2 cellular contexts compared by ENCODE assay signal in the genomic region with DNA sequence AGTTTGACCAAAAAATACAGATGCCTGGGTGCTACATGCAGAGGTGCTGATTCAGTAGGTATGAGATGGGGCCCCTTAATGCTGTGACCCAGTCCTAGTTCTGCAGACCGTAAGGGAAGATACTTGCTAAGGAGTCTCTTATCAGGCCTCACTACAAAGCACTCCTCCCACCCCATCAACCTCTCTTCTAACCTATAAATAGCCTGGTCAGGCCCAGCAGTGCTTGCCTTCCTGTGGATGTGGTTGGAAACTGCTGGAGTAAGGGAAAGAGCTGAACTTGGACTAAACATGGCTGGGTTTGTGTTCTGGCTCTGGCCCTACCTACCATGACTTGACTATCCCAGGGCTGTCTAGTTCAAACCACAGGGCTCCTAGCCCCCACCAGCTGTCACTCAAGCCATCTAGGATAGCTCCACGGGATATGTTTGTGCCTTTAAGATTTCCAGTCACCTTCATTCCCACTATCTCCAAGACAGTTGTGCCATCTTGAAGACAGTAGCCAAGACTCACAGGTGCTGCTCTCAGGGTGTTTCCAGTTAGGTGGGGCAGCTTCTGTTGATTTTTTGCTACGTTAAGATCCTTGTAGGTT.
TF ChIP-seq lines count a peak whose summit lies in the region.

No MANE protein-coding gene starts in this region.

TF ChIP-seq in IMR-90, 13 proteins besides CTCF, POLR2A, EP300 and RAD21:
- TF ChIP-seq BHLHE40 (IDR thresholded peaks at IDR 0.05; ENCODE audit: low read depth, low read length) (no peak), RFX5 (IDR thresholded peaks at IDR 0.05; ENCODE audit: low read depth, low read length) (no peak), SMC3 (IDR thresholded peaks at IDR 0.05; ENCODE audit: low read depth, low read length) (no peak)

TF ChIP-seq in K562, 482 proteins besides CTCF, POLR2A, EP300 and RAD21 (continues in another document):
- TF ChIP-seq, protein P1, sequence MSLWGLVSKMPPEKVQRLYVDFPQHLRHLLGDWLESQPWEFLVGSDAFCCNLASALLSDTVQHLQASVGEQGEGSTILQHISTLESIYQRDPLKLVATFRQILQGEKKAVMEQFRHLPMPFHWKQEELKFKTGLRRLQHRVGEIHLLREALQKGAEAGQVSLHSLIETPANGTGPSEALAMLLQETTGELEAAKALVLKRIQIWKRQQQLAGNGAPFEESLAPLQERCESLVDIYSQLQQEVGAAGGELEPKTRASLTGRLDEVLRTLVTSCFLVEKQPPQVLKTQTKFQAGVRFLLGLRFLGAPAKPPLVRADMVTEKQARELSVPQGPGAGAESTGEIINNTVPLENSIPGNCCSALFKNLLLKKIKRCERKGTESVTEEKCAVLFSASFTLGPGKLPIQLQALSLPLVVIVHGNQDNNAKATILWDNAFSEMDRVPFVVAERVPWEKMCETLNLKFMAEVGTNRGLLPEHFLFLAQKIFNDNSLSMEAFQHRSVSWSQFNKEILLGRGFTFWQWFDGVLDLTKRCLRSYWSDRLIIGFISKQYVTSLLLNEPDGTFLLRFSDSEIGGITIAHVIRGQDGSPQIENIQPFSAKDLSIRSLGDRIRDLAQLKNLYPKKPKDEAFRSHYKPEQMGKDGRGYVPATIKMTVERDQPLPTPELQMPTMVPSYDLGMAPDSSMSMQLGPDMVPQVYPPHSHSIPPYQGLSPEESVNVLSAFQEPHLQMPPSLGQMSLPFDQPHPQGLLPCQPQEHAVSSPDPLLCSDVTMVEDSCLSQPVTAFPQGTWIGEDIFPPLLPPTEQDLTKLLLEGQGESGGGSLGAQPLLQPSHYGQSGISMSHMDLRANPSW (CRISPR knock-in tag; IDR thresholded peaks at IDR 0.05) = no peak
- TF ChIP-seq XRCC3 (IDR thresholded peaks at IDR 0.05) (no peak), ZBTB26 (CRISPR knock-in tag; IDR thresholded peaks at IDR 0.05) (no peak), DPF2 (IDR thresholded peaks at IDR 0.05) (peak; percentile 17; the same call in 1 of the 2 replicates), ZNF766 (CRISPR knock-in tag; conservative IDR thresholded peaks at IDR 0.05) (peak; percentile 81), HMBOX1 (IDR thresholded peaks at IDR 0.05) (peak; percentile 62), KAT8 (IDR thresholded peaks at IDR 0.05; ENCODE audit: low read depth) (no peak), MEF2A (IDR thresholded peaks at IDR 0.05; ENCODE audit: control insufficient read depth, low read depth, low read length) (peak; percentile 95), CTBP1 (IDR thresholded peaks at IDR 0.05; ENCODE audit: borderline replicate concordance) (peak; percentile 42; the same call in 1 of the 2 replicates), IFI16 (CRISPR knock-in tag; IDR thresholded peaks at IDR 0.05) (no peak), CBFA2T2 (conservative IDR thresholded peaks at IDR 0.05) (0 out of 2 replicates have a peak, but pooled peaks have one; percentile 31), PML (IDR thresholded peaks at IDR 0.05; ENCODE audit: low read length) (no peak), MEF2D (tag; conservative IDR thresholded peaks at IDR 0.05; ENCODE audit: low read depth) (peak; percentile 97), CREB1 (IDR thresholded peaks at IDR 0.05) (no peak), CREB1 (CRISPR knock-in tag; IDR thresholded peaks at IDR 0.05) (no peak), GABPA (tag; conservative IDR thresholded peaks at IDR 0.05; ENCODE audit: low read depth) (0 out of 2 replicates have a peak, but pooled peaks have one; percentile 44), CLOCK (CRISPR knock-in tag; IDR thresholded peaks at IDR 0.05; ENCODE audit: borderline replicate concordance) (no peak), ZFPM2 (CRISPR knock-in tag; IDR thresholded peaks at IDR 0.05) (no peak), TAF7 (tag; IDR thresholded peaks at IDR 0.05) (no peak), KDM1A (IDR thresholded peaks at IDR 0.05) (no peak), MAZ (CRISPR knock-in tag; conservative IDR thresholded peaks at IDR 0.05 in 1 of 2, IDR thresholded peaks at IDR 0.05 in 1 of 2) (peak; percentile 35 to 37; a peak in 1 of 4 replicates), BCOR (IDR thresholded peaks at IDR 0.05) (no peak), XRCC5 (IDR thresholded peaks at IDR 0.05; ENCODE audit: low read depth, low read length) (no peak), SRF (CRISPR knock-in tag; IDR thresholded peaks at IDR 0.05) (peak in 1 of 2 experiments; percentile 66; a peak in 2 of 4 replicates), SIN3A (IDR thresholded peaks at IDR 0.05; ENCODE audit: borderline replicate concordance in 2 of 2, control insufficient read depth in 1 of 2, low read depth in 2 of 2, low read length in 2 of 2) (no peak), L3MBTL2 (IDR thresholded peaks at IDR 0.05) (no peak), CREM (IDR thresholded peaks at IDR 0.05; ENCODE audit: low read depth) (no peak), PKNOX1 (IDR thresholded peaks at IDR 0.05) (peak; percentile 89), CBFA2T3 (IDR thresholded peaks at IDR 0.05) (peak; percentile 51; the same call in 1 of the 2 replicates), ZBED1 (IDR thresholded peaks at IDR 0.05) (no peak), RCOR1 (IDR thresholded peaks at IDR 0.05; ENCODE audit: borderline replicate concordance in 1 of 2, low read depth in 2 of 2, low read length in 2 of 2) (peak in 1 of 2 experiments; percentile 63; a peak in 2 of 4 replicates), CEBPZ (IDR thresholded peaks at IDR 0.05; ENCODE audit: borderline replicate concordance, low read depth, low read length) (no peak), TCF3 (CRISPR knock-in tag; IDR thresholded peaks at IDR 0.05) (peak; percentile 69)
- TF ChIP-seq, protein P2, sequence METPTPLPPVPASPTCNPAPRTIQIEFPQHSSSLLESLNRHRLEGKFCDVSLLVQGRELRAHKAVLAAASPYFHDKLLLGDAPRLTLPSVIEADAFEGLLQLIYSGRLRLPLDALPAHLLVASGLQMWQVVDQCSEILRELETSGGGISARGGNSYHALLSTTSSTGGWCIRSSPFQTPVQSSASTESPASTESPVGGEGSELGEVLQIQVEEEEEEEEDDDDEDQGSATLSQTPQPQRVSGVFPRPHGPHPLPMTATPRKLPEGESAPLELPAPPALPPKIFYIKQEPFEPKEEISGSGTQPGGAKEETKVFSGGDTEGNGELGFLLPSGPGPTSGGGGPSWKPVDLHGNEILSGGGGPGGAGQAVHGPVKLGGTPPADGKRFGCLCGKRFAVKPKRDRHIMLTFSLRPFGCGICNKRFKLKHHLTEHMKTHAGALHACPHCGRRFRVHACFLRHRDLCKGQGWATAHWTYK (CRISPR knock-in tag; IDR thresholded peaks at IDR 0.05) = no peak
- TF ChIP-seq, protein P3, sequence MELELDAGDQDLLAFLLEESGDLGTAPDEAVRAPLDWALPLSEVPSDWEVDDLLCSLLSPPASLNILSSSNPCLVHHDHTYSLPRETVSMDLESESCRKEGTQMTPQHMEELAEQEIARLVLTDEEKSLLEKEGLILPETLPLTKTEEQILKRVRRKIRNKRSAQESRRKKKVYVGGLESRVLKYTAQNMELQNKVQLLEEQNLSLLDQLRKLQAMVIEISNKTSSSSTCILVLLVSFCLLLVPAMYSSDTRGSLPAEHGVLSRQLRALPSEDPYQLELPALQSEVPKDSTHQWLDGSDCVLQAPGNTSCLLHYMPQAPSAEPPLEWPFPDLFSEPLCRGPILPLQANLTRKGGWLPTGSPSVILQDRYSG (tag; conservative IDR thresholded peaks at IDR 0.05; ENCODE audit: low read depth) = no peak
- TF ChIP-seq, protein P4, sequence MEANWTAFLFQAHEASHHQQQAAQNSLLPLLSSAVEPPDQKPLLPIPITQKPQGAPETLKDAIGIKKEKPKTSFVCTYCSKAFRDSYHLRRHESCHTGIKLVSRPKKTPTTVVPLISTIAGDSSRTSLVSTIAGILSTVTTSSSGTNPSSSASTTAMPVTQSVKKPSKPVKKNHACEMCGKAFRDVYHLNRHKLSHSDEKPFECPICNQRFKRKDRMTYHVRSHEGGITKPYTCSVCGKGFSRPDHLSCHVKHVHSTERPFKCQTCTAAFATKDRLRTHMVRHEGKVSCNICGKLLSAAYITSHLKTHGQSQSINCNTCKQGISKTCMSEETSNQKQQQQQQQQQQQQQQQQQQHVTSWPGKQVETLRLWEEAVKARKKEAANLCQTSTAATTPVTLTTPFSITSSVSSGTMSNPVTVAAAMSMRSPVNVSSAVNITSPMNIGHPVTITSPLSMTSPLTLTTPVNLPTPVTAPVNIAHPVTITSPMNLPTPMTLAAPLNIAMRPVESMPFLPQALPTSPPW (CRISPR knock-in tag; IDR thresholded peaks at IDR 0.05) = peak; percentile 30; the same call in 1 of the 2 replicates
- TF ChIP-seq, protein P5, sequence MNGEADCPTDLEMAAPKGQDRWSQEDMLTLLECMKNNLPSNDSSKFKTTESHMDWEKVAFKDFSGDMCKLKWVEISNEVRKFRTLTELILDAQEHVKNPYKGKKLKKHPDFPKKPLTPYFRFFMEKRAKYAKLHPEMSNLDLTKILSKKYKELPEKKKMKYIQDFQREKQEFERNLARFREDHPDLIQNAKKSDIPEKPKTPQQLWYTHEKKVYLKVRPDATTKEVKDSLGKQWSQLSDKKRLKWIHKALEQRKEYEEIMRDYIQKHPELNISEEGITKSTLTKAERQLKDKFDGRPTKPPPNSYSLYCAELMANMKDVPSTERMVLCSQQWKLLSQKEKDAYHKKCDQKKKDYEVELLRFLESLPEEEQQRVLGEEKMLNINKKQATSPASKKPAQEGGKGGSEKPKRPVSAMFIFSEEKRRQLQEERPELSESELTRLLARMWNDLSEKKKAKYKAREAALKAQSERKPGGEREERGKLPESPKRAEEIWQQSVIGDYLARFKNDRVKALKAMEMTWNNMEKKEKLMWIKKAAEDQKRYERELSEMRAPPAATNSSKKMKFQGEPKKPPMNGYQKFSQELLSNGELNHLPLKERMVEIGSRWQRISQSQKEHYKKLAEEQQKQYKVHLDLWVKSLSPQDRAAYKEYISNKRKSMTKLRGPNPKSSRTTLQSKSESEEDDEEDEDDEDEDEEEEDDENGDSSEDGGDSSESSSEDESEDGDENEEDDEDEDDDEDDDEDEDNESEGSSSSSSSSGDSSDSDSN (IDR thresholded peaks at IDR 0.05; ENCODE audit: borderline replicate concordance in 1 of 2, low read depth in 2 of 2, low read length in 2 of 2) = no peak
